19 cellular contexts compared by ENCODE assay signal in the genomic region with DNA sequence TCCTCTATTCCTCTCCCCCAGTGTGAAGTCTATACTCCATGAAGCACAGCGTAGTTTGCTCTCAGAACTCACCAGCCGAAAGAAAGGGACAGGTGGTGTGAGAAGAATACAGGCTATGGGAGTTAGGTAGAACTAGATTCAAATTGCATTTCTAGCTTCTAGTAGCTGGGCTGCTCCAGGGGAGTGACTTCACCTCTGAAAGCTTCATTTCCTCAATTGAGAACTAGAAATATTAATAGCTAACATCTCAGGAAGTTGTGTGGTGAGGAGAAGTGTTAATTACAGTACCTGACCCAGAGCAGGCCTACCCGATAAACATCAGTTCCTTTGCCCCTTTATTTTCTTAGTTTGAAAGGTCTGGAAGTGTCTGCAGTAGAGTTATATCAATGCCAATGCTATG.
DNase-seq lines count a peak whose midpoint lies in the region; ATAC-seq, FAIRE-seq and TF ChIP-seq lines count a peak whose summit lies in the region.
"Had no signal": no experiment of that assay in that cellular context is flagged by ENCODE, and none has a peak within 500 bp of the region (broad histone marks: within the 10 kb centered on the region; RNA-seq: fewer than 3 reads in every experiment).

No MANE protein-coding gene starts in this region.

- no peak for TF ChIP-seq CTCF in kidney (IDR thresholded peaks at IDR 0.05; ENCODE audit: borderline replicate concordance, extremely low read depth, insufficient read depth)

- intact Hi-C loops in kidney (cut with DNase I) = no loop called here

- H3K9ac ChIP-seq in kidney (ENCODE audit: low read length in 2 of 2) = no peak overlapping the region

- ATAC-seq in GM18867 (IDR thresholded peaks at IDR 0.05; ENCODE audit: unreplicated experiment) (peak; percentile 89), GM21447 (IDR thresholded peaks at IDR 0.05; ENCODE audit: unreplicated experiment) (peak; percentile 79), HG02981 (IDR thresholded peaks at IDR 0.05; ENCODE audit: unreplicated experiment) (peak; percentile 98), HG03571 (IDR thresholded peaks at IDR 0.05; ENCODE audit: unreplicated experiment) (peak; percentile 96)
- no peak for ATAC-seq in activated CD4-positive, CD25-positive, alpha-beta regulatory T cell treated with anti-CD3 and anti-CD28 coated beads, Interleukin-2, amount 50 U/mL, for 24 hours
- ATAC-seq: body of pancreas, lower lobe of right lung had no signal

- H3K9me3 ChIP-seq in kidney (ENCODE audit: control insufficient read depth in 1 of 2, low read length in 2 of 2) = no peaks in the 10 kb centered on the region
- H3K9me3 ChIP-seq: body of pancreas, lower lobe of right lung, right atrium auricular region, SJCRH30 had no signal

- no peak overlapping the region for H3K27ac ChIP-seq in kidney (ENCODE audit: low read depth in 2 of 2, low read length in 2 of 2)
- H3K27ac ChIP-seq: body of pancreas, dorsolateral prefrontal cortex, lower lobe of right lung, right atrium auricular region, SJCRH30 had no signal

- DNase-seq in kidney = no peak
- no peak for DNase-seq in hepatic stellate cell (ENCODE audit: low spot score)
- DNase-seq in COLO668 (lab: John Stamatoyannopoulos, UW; ENCODE audit: unreplicated experiment) = no peak
- DNase-seq: activated gamma-delta T cell, AML-193, body of pancreas, dorsolateral prefrontal cortex, GOT3, lower lobe of right lung, NCI-H2029, NCI-H82, nephron progenitor cell, SJCRH30 had no signal

- no peak for FAIRE-seq in kidney (lab: Jason Lieb, UNC)

- H3K4me3 ChIP-seq in kidney (ENCODE audit: low read length in 2 of 2) = no peak overlapping the region
- H3K4me3 ChIP-seq: body of pancreas, dorsolateral prefrontal cortex, lower lobe of right lung, right atrium auricular region, SJCRH30 had no signal

- H3K36me3 ChIP-seq in kidney (ENCODE audit: control insufficient read depth in 1 of 2, insufficient read depth in 2 of 2, low read length in 2 of 2) = no peaks in the 10 kb centered on the region
- H3K36me3 ChIP-seq: lower lobe of right lung, right atrium auricular region, SJCRH30 had no signal

- H3K4me1 ChIP-seq in kidney (ENCODE audit: control insufficient read depth in 1 of 2, insufficient read depth in 1 of 2, low read depth in 1 of 2, low read length in 2 of 2) = no peaks in the 10 kb centered on the region
- H3K4me1 ChIP-seq: body of pancreas, lower lobe of right lung, right atrium auricular region, SJCRH30 had no signal

Comparison
In these comparisons a context has a peak if more than half of its experiments do, and no peak if none do; other contexts are left out.
1. ATAC-seq: peak in GM18867 (single experiment), GM21447 (single experiment), HG02981 (single experiment) and HG03571 (single experiment); none in activated CD4-positive, CD25-positive, alpha-beta regulatory T cell treated with anti-CD3 and anti-CD28 coated beads, Interleukin-2, amount 50 U/mL, for 24 hours (0 of 2).